ENCODE assay signal across 11 cellular contexts in the genomic region with DNA sequence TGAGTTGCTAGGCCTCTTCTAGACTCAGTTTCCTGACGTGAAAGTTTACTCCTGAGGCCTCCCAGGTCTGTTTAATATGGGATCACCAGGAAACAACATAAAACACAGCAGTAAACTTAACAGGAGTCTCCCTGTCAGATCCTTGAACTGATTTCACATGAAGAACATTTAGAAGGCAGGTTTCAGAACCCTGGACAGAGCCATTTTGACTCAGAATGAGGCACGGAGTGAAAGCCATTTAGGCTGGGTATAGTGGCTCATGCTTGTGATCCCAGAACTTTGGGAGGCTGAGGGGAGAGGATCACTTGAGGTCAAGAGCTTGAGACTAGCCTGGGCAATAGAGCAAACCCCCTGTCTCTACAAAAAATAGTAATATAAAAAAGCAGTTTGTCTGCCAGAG.
DNase-seq lines count a peak whose midpoint lies in the region; ATAC-seq and TF ChIP-seq lines count a peak whose summit lies in the region.
"Had no signal": no experiment of that assay in that cellular context is flagged by ENCODE, and none has a peak within 500 bp of the region (broad histone marks: within the 10 kb centered on the region; RNA-seq: fewer than 3 reads in every experiment).

No MANE protein-coding gene starts in this region.

- H3K4me3 Mint-ChIP-seq in H9 = no peak overlapping the region
- H3K4me3 Mint-ChIP-seq: activated naive CD8-positive, alpha-beta T cell treated with anti-CD3 and anti-CD28 coated beads, Interleukin-2, amount 50 U/mL, for 24 hours had no signal

- H3T11ph ChIP-seq in H9 (ENCODE audit: low read length) = no peak overlapping the region

- no peak overlapping the region for H3K4me2 ChIP-seq in H9 (ENCODE audit: insufficient read depth, insufficient read length, low read length)
- no peak overlapping the region for H3K4me2 ChIP-seq in SK-N-SH
- H3K4me2 ChIP-seq in hepatocyte = no peak overlapping the region

- POLR2A ChIA-PET in SK-N-SH (lab: Yijun Ruan, JAX) = no interaction called here

- H2BK5ac ChIP-seq in H9 (ENCODE audit: insufficient read length, low read length) = no peak overlapping the region

- no peaks in the 10 kb centered on the region for H3K79me2 ChIP-seq in H9 (ENCODE audit: insufficient read depth, low read length)
- no peaks in the 10 kb centered on the region for H3K79me2 ChIP-seq in SK-N-SH (ENCODE audit: insufficient read depth)
- H3K79me2 ChIP-seq in hepatocyte = no peaks in the 10 kb centered on the region

- no peak overlapping the region for H2BK120ac ChIP-seq in H9 (ENCODE audit: low read depth, low read length, poor library complexity, severe bottlenecking)

- DNase-seq in Caki2 (ENCODE audit: low read depth) = peak; percentile 26
- DNase-seq in H9 = peak; percentile 54
- DNase-seq in SK-N-SH = no peak
- DNase-seq in hepatocyte (ENCODE audit: low spot score) = peak; percentile 64
- DNase-seq in NCI-H187 (lab: John Stamatoyannopoulos, UW) = no peak
- no peak for DNase-seq in NCI-H146 treated with DMSO at 0.1 percent for 48 hours (lab: John Stamatoyannopoulos, UW; ENCODE audit: unreplicated experiment)
- no peak for DNase-seq in HCEC 1CT
- DNase-seq: activated naive CD8-positive, alpha-beta T cell treated with anti-CD3 and anti-CD28 coated beads, Interleukin-2, amount 50 U/mL, for 24 hours; NCI-H1436 treated with DMSO at 0.1 percent for 48 hours; pancreas had no signal

- H3K4me1 ChIP-seq in H9 (ENCODE audit: insufficient read depth, low read length) (no peaks in the 10 kb centered on the region), SK-N-SH (ENCODE audit: control insufficient read depth in 1 of 2, insufficient read depth in 2 of 2, low read depth in 1 of 2, low read length in 1 of 2) (no peaks in the 10 kb centered on the region), hepatocyte (ENCODE audit: insufficient read depth) (no peaks in the 10 kb centered on the region)
- H3K4me1 ChIP-seq: pancreas had no signal

- H3K27ac Mint-ChIP-seq in H9 = no peak overlapping the region
- H3K27ac Mint-ChIP-seq: activated naive CD8-positive, alpha-beta T cell treated with anti-CD3 and anti-CD28 coated beads, Interleukin-2, amount 50 U/mL, for 24 hours had no signal

- H3K9ac ChIP-seq in H9 (ENCODE audit: extremely low read depth, insufficient read length, low read length) = no peak overlapping the region
- H3K9ac ChIP-seq in SK-N-SH = no peak overlapping the region

- H2BK15ac ChIP-seq in H9 (ENCODE audit: low read depth, low read length) = no peak overlapping the region

- no peak for ATAC-seq in GM18502 (IDR thresholded peaks at IDR 0.05; ENCODE audit: poor library complexity, unreplicated experiment)
- ATAC-seq: activated naive CD8-positive, alpha-beta T cell treated with anti-CD3 and anti-CD28 coated beads, Interleukin-2, amount 50 U/mL, for 24 hours had no signal

- no peak overlapping the region for H4K8ac ChIP-seq in H9 (replicated peaks; ENCODE audit: insufficient read length, low read depth, low read length)

- H3K27ac ChIP-seq in H9 (ENCODE audit: insufficient read length, low read depth, low read length) (no peak overlapping the region), SK-N-SH (ENCODE audit: low read depth in 2 of 2, low read length in 1 of 2) (no peak overlapping the region), hepatocyte (no peak overlapping the region)
- H3K27ac ChIP-seq: pancreas had no signal

- no peak overlapping the region for H3K14ac ChIP-seq in H9 (ENCODE audit: insufficient read depth, low read length)

- H3K4ac ChIP-seq in H9 (ENCODE audit: low read depth, low read length) = no peak overlapping the region

- no peak overlapping the region for H4K5ac ChIP-seq in H9 (ENCODE audit: insufficient read length, low read depth, low read length)

- no peak overlapping the region for H2AFZ ChIP-seq in H9 (ENCODE audit: low read length)
- no peak overlapping the region for H2AFZ ChIP-seq in SK-N-SH (ENCODE audit: low read depth)
- H2AFZ ChIP-seq in hepatocyte = no peak overlapping the region

- H3K36me3 ChIP-seq in SK-N-SH (replicated peaks in 1 of 2; ENCODE audit: control insufficient read depth in 1 of 2, insufficient read depth in 2 of 2, low read length in 1 of 2) (no peaks in the 10 kb centered on the region), hepatocyte (replicated peaks; ENCODE audit: insufficient read depth, low read depth) (no peaks in the 10 kb centered on the region)
- H3K36me3 ChIP-seq: pancreas had no signal

- no peak for TF ChIP-seq RAD21 in SK-N-SH (IDR thresholded peaks at IDR 0.05; ENCODE audit: low read length)

- H2BK12ac ChIP-seq in H9 (ENCODE audit: insufficient read length, low read depth, low read length) = no peak overlapping the region

- no peak overlapping the region for H2BK20ac ChIP-seq in H9 (ENCODE audit: low read depth, low read length, poor library complexity, severe bottlenecking)

- no peaks in the 10 kb centered on the region for H3F3A ChIP-seq in SK-N-SH (replicated peaks; ENCODE audit: insufficient read depth)

- H3K56ac ChIP-seq in H9 (ENCODE audit: insufficient read length, low read depth, low read length) = no peak overlapping the region

- H3K9me3 Mint-ChIP-seq in H9 = peaks cover 0 to 4% of the 10 kb centered on the region in 2 experiments; a peak in 3 of 5 replicates

- H3K23me2 ChIP-seq in H9 (ENCODE audit: insufficient read length, low read depth, low read length, poor library complexity, severe bottlenecking) = no peaks in the 10 kb centered on the region

- TF ChIP-seq EP300 in SK-N-SH (IDR thresholded peaks at IDR 0.05; ENCODE audit: borderline replicate concordance in 1 of 2, low read depth in 1 of 2, low read length in 1 of 2) = no peak

- H3K4me3 ChIP-seq in SK-N-SH (ENCODE audit: low read depth in 2 of 2, low read length in 1 of 2) (no peak overlapping the region), hepatocyte (no peak overlapping the region)
- H3K4me3 ChIP-seq: pancreas had no signal

- peaks cover 0 to 6% of the 10 kb centered on the region in 2 experiments; a peak in 2 of 4 replicates for H3K4me1 Mint-ChIP-seq in H9
- H3K4me1 Mint-ChIP-seq: activated naive CD8-positive, alpha-beta T cell treated with anti-CD3 and anti-CD28 coated beads, Interleukin-2, amount 50 U/mL, for 24 hours had no signal

- in situ Hi-C loops in Caki2 (cut with HindIII; ENCODE audit: low pct_unique_long_range_greater_than_20kb, low sequenced_read_pairs) = no loop called here

- TF ChIP-seq CTCF in H9 (conservative IDR thresholded peaks at IDR 0.05) (no peak), SK-N-SH (IDR thresholded peaks at IDR 0.05) (no peak), hepatocyte (IDR thresholded peaks at IDR 0.05; ENCODE audit: poor library complexity) (no peak)

- H3K9me3 ChIP-seq in H9 (ENCODE audit: control insufficient read depth, low read depth, low read length) = no peaks in the 10 kb centered on the region
- H3K9me3 ChIP-seq in SK-N-SH = no peaks in the 10 kb centered on the region
- H3K9me3 ChIP-seq in hepatocyte (ENCODE audit: low read depth) = no peaks in the 10 kb centered on the region
- H3K9me3 ChIP-seq: pancreas had no signal

- WGBS in H9 (ENCODE audit: extremely low coverage, insufficient read length, low lambda C conversion rate) = no CpG with 5 or more reads among the region's 2 CpGs
- WGBS in SK-N-SH (ENCODE audit: low lambda C conversion rate) = 9% methylated on average over 2 of the region's 2 CpGs
- WGBS in hepatocyte (ENCODE audit: low lambda C conversion rate, missing lambda C conversion rate) = 2% methylated on average over 2 of the region's 2 CpGs

- no peaks in the 10 kb centered on the region for H4K20me1 ChIP-seq in H9 (ENCODE audit: control insufficient read depth, insufficient read depth, insufficient read length)
- no peaks in the 10 kb centered on the region for H4K20me1 ChIP-seq in SK-N-SH (ENCODE audit: insufficient read depth)
- H4K20me1 ChIP-seq in hepatocyte (ENCODE audit: insufficient read depth, poor library complexity, severe bottlenecking) = no peaks in the 10 kb centered on the region

- no peaks in the 10 kb centered on the region for H3K79me1 ChIP-seq in H9 (ENCODE audit: insufficient read depth, low read depth, low read length, poor library complexity, severe bottlenecking)

- no peak overlapping the region for H3K18ac ChIP-seq in H9 (ENCODE audit: insufficient read length, low read depth, low read length)

- H3K27me3 ChIP-seq in H9 (ENCODE audit: insufficient read depth, low read length) = no peaks in the 10 kb centered on the region
- H3K27me3 ChIP-seq in SK-N-SH (ENCODE audit: insufficient read depth) = no peaks in the 10 kb centered on the region
- no peaks in the 10 kb centered on the region for H3K27me3 ChIP-seq in hepatocyte
- H3K27me3 ChIP-seq: pancreas had no signal

- CTCF ChIA-PET in SK-N-SH (lab: Yijun Ruan, JAX) = interaction anchor here (1.2 to 2.9 kb wide), 3 partner anchors 8 to 104 kb away, joined by 3 to 14 read pairs (median 3); no protein-coding TSS in a partner anchor

- peaks cover 0 to 2% (median under 1%) of the 10 kb centered on the region in 3 experiments; a peak in 2 of 7 replicates for H3K36me3 Mint-ChIP-seq in H9 (ENCODE audit: insufficient read depth in 1 of 3, low read depth in 3 of 3)

- H3K23ac ChIP-seq in H9 (ENCODE audit: insufficient read length, low read depth, low read length) = no peak overlapping the region

- H3K27me3 Mint-ChIP-seq in H9 (ENCODE audit: low read depth) = peaks cover 8% of the 10 kb centered on the region
- H3K27me3 Mint-ChIP-seq: activated naive CD8-positive, alpha-beta T cell treated with anti-CD3 and anti-CD28 coated beads, Interleukin-2, amount 50 U/mL, for 24 hours had no signal

- no peak overlapping the region for H4K91ac ChIP-seq in H9 (ENCODE audit: insufficient read length, low read depth, low read length)

- H2AK5ac ChIP-seq in H9 (ENCODE audit: insufficient read length, low read length) = no peak overlapping the region

- H3K9me2 ChIP-seq in SK-N-SH (no peaks in the 10 kb centered on the region), hepatocyte (replicated peaks; ENCODE audit: insufficient read depth) (no peaks in the 10 kb centered on the region)

Comparison
In these comparisons a context has a peak if more than half of its experiments do, and no peak if none do; other contexts are left out.
1. DNase-seq: peak in Caki2 (single experiment), H9 (single experiment) and hepatocyte (single experiment); none in SK-N-SH (single experiment), NCI-H187 (0 of 2), NCI-H146 treated with DMSO at 0.1 percent for 48 hours (single experiment) and HCEC 1CT (single experiment).